Comparison of ENCODE assay signal across 14 cellular contexts in the genomic region with DNA sequence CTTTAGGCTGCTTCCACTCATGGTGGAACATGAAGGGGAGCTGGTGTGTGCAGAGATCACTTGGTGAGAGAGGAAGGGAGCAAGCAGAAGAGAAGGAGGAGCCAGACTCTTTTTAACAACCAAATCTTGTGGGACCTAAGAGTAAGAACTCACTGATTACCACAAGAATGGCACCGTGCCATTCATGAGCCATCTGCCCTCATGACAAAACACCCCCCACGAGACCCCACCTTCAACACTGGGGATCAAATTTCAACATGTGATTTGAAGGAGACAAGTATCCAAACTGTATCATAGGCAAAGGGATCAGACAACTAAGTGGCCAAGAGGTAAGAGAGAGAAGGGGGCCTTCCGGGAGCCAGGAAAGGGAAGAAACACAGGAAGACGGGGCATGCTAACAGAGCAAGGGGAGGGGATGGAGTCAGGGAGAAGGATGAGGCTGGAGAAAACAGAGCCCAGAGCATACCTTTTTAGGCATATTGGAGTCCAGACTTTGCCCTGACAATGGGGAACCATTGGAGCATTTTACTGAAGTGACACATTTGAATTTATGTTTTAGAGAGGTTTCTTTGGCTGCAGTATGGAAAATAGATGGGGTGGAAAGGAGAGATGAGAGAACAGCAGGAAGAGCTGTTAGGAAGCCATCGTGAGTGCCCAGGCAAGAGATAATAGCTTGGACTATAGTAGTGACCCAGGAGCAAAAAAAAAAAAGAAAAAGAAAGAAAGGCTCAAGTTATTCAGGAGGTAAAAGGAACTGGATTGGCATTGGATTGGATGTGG.
A peak's percentile ranks its signal among the peaks of the same experiment; 100 is the strongest.
DNase-seq lines count a peak whose midpoint lies in the region; ATAC-seq and TF ChIP-seq lines count a peak whose summit lies in the region.
"Had no signal": no experiment of that assay in that cellular context is flagged by ENCODE, and none has a peak within 500 bp of the region (broad histone marks: within the 10 kb centered on the region; RNA-seq: fewer than 3 reads in every experiment).

No MANE protein-coding gene starts in this region.

- intact Hi-C loops in left ventricle myocardium superior (cut with micrococcal nuclease) = no loop called here
- intact Hi-C loops in transverse colon (cut with DNase I; ENCODE audit: low total_unique reads) = loop anchor here (10.0 kb wide), 1 partner anchor 69 kb away; no protein-coding TSS in a partner anchor

- H3K9me3 ChIP-seq in right atrium auricular region (no peaks in the 10 kb centered on the region), transverse colon (no peaks in the 10 kb centered on the region)
- H3K9me3 ChIP-seq: vagina had no signal

- H3K4me3 ChIP-seq in right atrium auricular region (no peak overlapping the region), foreskin fibroblast (ENCODE audit: low read depth in 1 of 2, low read length in 2 of 2) (no peak overlapping the region), transverse colon (no peak overlapping the region)
- H3K4me3 ChIP-seq: vagina had no signal

- no peak for TF ChIP-seq POLR2A in transverse colon (IDR thresholded peaks at IDR 0.05)

- WGBS in transverse colon (ENCODE audit: low coverage in 1 of 2), 2 donors = 65 to 75% methylated on average over 2 to 5 of the region's 5 CpGs

- H3K36me3 ChIP-seq in right atrium auricular region (no peaks in the 10 kb centered on the region), transverse colon (no peaks in the 10 kb centered on the region)
- H3K36me3 ChIP-seq: vagina had no signal

- no peak for TF ChIP-seq EP300 in transverse colon (IDR thresholded peaks at IDR 0.05; ENCODE audit: low read depth)

- DNase-seq in right atrium auricular region (ENCODE audit: low spot score) = no peak
- DNase-seq in left ventricle myocardium superior = no peak
- peak; percentile 29 for DNase-seq in OCI-M1 (lab: John Stamatoyannopoulos, UW)
- DNase-seq in foreskin fibroblast = peak; percentile 46 to 69
- no peak for DNase-seq in transverse colon
- no peak for DNase-seq in GM13976 (ENCODE audit: low spot score)
- no peak for DNase-seq in 8988T
- no peak for DNase-seq in NCI-H2081 treated with DMSO at 0.1 percent for 48 hours (lab: John Stamatoyannopoulos, UW)
- DNase-seq: activated CD4-positive, alpha-beta T cell treated with anti-CD3 and anti-CD28 coated beads, Interleukin-2, amount 50 U/mL, for 4 hours; AML-193; mesendoderm; occipital lobe; RPMI8226 had no signal

- H3K27ac ChIP-seq in right atrium auricular region (peak overlapping the region; percentile 78), transverse colon (peak overlapping the region; percentile 35 to 67 (median 54))
- H3K27ac ChIP-seq: vagina had no signal

- H3K4me1 ChIP-seq in right atrium auricular region (peaks cover 0 to 51% of the 10 kb centered on the region in 2 donors), transverse colon (peaks cover 13 to 52% (median 30%) of the 10 kb centered on the region in 4 donors)

- ATAC-seq in left ventricle myocardium superior = no peak

- no peak for TF ChIP-seq CTCF in right atrium auricular region (IDR thresholded peaks at IDR 0.05)
- TF ChIP-seq CTCF in foreskin fibroblast (IDR thresholded peaks at IDR 0.05; ENCODE audit: low read depth, low read length) = no peak
- TF ChIP-seq CTCF in transverse colon (IDR thresholded peaks at IDR 0.05) = no peak
- no peak for TF ChIP-seq CTCF in GM13976 (IDR thresholded peaks at IDR 0.05; ENCODE audit: borderline replicate concordance, control extremely low read depth, extremely low read depth, insufficient read depth, missing control alignments)

- H3K27me3 ChIP-seq in right atrium auricular region = no peaks in the 10 kb centered on the region
- H3K27me3 ChIP-seq in transverse colon = no peaks in the 10 kb centered on the region
- H3K27me3 ChIP-seq: vagina had no signal

- in situ Hi-C loops in transverse colon (cut with MboI; ENCODE audit: low pct_ligation_motif_present in 1 of 4, low pct_unique_long_range_greater_than_20kb in 1 of 4, low sequenced_read_pairs in 3 of 4) = no loop called here
- in situ Hi-C loops in GM13976 (cut with MboI; ENCODE audit: low sequenced_read_pairs, unreplicated experiment) = no loop called here

Comparison
In these comparisons a context has a peak if more than half of its experiments do, and no peak if none do; other contexts are left out.
1. DNase-seq: peak in OCI-M1 (single experiment) and foreskin fibroblast (2 of 2); none in right atrium auricular region (single experiment), left ventricle myocardium superior (single experiment), transverse colon (single experiment), GM13976 (single experiment), 8988T (single experiment) and NCI-H2081 treated with DMSO at 0.1 percent for 48 hours (single experiment).